In the genomic region with DNA sequence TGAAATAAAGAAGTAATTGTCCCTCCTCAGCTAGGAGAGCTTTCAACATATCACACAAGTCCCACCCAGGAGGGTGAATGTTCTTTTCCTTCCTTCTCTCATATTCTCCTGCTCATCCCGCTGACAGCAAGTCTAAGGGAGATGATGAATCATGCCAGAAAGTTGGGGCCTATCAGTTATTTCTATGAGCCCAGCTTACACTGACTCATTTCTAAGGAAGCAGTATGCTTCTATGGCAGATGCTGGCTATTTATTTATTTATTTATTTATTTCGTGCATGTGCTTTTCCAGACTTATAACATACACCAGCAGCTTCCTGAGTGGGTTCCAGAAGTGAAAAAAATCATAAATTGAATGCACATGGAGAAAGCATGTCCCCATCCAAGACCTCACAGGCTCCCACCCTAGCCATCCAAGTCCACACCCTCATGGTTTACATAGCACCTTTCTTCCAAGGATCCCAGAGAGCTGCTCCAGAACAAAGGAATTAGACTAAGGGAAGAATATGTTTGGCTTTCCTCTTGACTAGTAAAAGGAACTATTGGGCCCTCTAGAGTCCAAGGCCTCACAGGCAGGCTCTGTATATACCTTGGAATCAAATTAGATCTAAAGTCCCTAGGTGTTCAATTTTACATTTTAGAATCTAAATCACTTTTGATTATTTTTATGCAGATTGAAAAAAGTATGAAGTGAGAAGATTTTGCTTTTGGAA, we compare ENCODE assay signal across 11 cellular contexts.
DNase-seq lines count a peak whose midpoint lies in the region; ATAC-seq, FAIRE-seq and TF ChIP-seq lines count a peak whose summit lies in the region.
"Had no signal": no experiment of that assay in that cellular context is flagged by ENCODE, and none has a peak within 500 bp of the region (broad histone marks: within the 10 kb centered on the region; RNA-seq: fewer than 3 reads in every experiment).

No MANE protein-coding gene starts in this region.

- TF ChIP-seq CTCF in BE2C (IDR thresholded peaks at IDR 0.05; ENCODE audit: low read depth, low read length) (peak; percentile 11; the same call in 1 of the 2 replicates), astrocyte (IDR thresholded peaks at IDR 0.05; ENCODE audit: insufficient read depth, low read depth, low read length) (peak; percentile 21), left lung (IDR thresholded peaks at IDR 0.05) (no peak)

- POLR2A ChIA-PET in activated CD4-positive, alpha-beta memory T cell treated with anti-CD3 and anti-CD28 coated beads for 36 hours (lab: Charles Lee), result no interaction called here

- H3K4me3 ChIP-seq in BE2C (ENCODE audit: low read depth, low read length) (no peak overlapping the region), astrocyte (ENCODE audit: insufficient read depth, low read depth, low read length) (no peak overlapping the region), left lung (no peak overlapping the region)
- H3K4me3 ChIP-seq: heart left ventricle, transverse colon had no signal

- no peak overlapping the region for H3K4me3 Mint-ChIP-seq in astrocyte (ENCODE audit: unreplicated experiment)
- H3K4me3 Mint-ChIP-seq in activated CD4-positive, alpha-beta memory T cell treated with anti-CD3 and anti-CD28 coated beads for 36 hours, result no peak overlapping the region

- H3K4me1 ChIP-seq in BE2C (no peaks in the 10 kb centered on the region), astrocyte (ENCODE audit: insufficient read depth, low read length) (peaks cover 18% of the 10 kb centered on the region), left lung (peaks cover 0 to 11% of the 10 kb centered on the region in 2 donors)
- H3K4me1 ChIP-seq: transverse colon had no signal

- no peak for DNase-seq in BE2C
- DNase-seq in astrocyte (ENCODE audit: low read depth), result peak; percentile 85
- no peak for DNase-seq in left lung
- no peak for DNase-seq in activated CD4-positive, alpha-beta memory T cell treated with anti-CD3 and anti-CD28 coated beads for 36 hours
- no peak for DNase-seq in LoVo (ENCODE audit: low spot score)
- DNase-seq in substantia nigra (lab: John Stamatoyannopoulos, UW), result no peak
- DNase-seq: activated T-cell treated with anti-CD3 and anti-CD28 coated beads for 4 hours, transverse colon had no signal

- no peaks in the 10 kb centered on the region for H4K20me1 ChIP-seq in astrocyte (ENCODE audit: insufficient read depth, low read length)

- H3K4me1 Mint-ChIP-seq in astrocyte (ENCODE audit: low read depth, unreplicated experiment), result peaks cover 48% of the 10 kb centered on the region
- H3K4me1 Mint-ChIP-seq in activated CD4-positive, alpha-beta memory T cell treated with anti-CD3 and anti-CD28 coated beads for 36 hours (ENCODE audit: low read depth), result no peaks in the 10 kb centered on the region

- no peaks in the 10 kb centered on the region for H3K79me2 ChIP-seq in astrocyte (ENCODE audit: insufficient read depth, low read length)

- H3K27me3 ChIP-seq in BE2C (no peaks in the 10 kb centered on the region), astrocyte (ENCODE audit: insufficient read depth, low read length) (no peaks in the 10 kb centered on the region), left lung (no peaks in the 10 kb centered on the region)
- H3K27me3 ChIP-seq: heart left ventricle, transverse colon had no signal

- peak overlapping the region; percentile 32 for H3K4me2 ChIP-seq in astrocyte (ENCODE audit: low read length)

- H2AFZ ChIP-seq in astrocyte (ENCODE audit: low read depth, low read length), result peak overlapping the region; percentile 15

- H3K9me3 Mint-ChIP-seq in astrocyte (ENCODE audit: unreplicated experiment), result peaks cover 3% of the 10 kb centered on the region
- no peaks in the 10 kb centered on the region for H3K9me3 Mint-ChIP-seq in activated CD4-positive, alpha-beta memory T cell treated with anti-CD3 and anti-CD28 coated beads for 36 hours

- H3K27ac ChIP-seq in astrocyte (ENCODE audit: low read depth, low read length) (peak overlapping the region; percentile 55), left lung (no peak overlapping the region), substantia nigra (ENCODE audit: low read depth, low read length, poor library complexity, severe bottlenecking) (no peak overlapping the region)
- H3K27ac ChIP-seq: heart left ventricle, transverse colon had no signal

- peak; percentile 11 for ATAC-seq in HG02885 (IDR thresholded peaks at IDR 0.05; ENCODE audit: poor library complexity, unreplicated experiment)
- peak; percentile 87 for ATAC-seq in left lung
- ATAC-seq in HG02973 (IDR thresholded peaks at IDR 0.05; ENCODE audit: unreplicated experiment), result no peak

- no peak overlapping the region for H3K9ac ChIP-seq in astrocyte (ENCODE audit: low read length)

- FAIRE-seq in astrocyte (lab: Jason Lieb, UNC), result peak; percentile 29

- H3K36me3 Mint-ChIP-seq in astrocyte (ENCODE audit: low read depth, unreplicated experiment), result no peaks in the 10 kb centered on the region
- no peaks in the 10 kb centered on the region for H3K36me3 Mint-ChIP-seq in activated CD4-positive, alpha-beta memory T cell treated with anti-CD3 and anti-CD28 coated beads for 36 hours

- CTCF ChIA-PET in activated CD4-positive, alpha-beta memory T cell treated with anti-CD3 and anti-CD28 coated beads for 36 hours (lab: Charles Lee), result no interaction called here

- no peaks in the 10 kb centered on the region for H3K27me3 Mint-ChIP-seq in astrocyte (ENCODE audit: low read depth, unreplicated experiment)
- no peaks in the 10 kb centered on the region for H3K27me3 Mint-ChIP-seq in activated CD4-positive, alpha-beta memory T cell treated with anti-CD3 and anti-CD28 coated beads for 36 hours

- no peaks in the 10 kb centered on the region for H3K9me3 ChIP-seq in BE2C
- no peaks in the 10 kb centered on the region for H3K9me3 ChIP-seq in astrocyte (ENCODE audit: insufficient read depth, low read depth, low read length)
- no peaks in the 10 kb centered on the region for H3K9me3 ChIP-seq in left lung
- H3K9me3 ChIP-seq: heart left ventricle, transverse colon had no signal

- intact Hi-C loops in left lung (cut with DNase I), result no loop called here
- intact Hi-C loops in activated CD4-positive, alpha-beta memory T cell treated with anti-CD3 and anti-CD28 coated beads for 36 hours (cut with micrococcal nuclease), result no loop called here

- no peaks in the 10 kb centered on the region for H3K36me3 ChIP-seq in BE2C
- H3K36me3 ChIP-seq in astrocyte (ENCODE audit: insufficient read depth, low read length), result no peaks in the 10 kb centered on the region
- H3K36me3 ChIP-seq in left lung, result no peaks in the 10 kb centered on the region
- H3K36me3 ChIP-seq: heart left ventricle, transverse colon had no signal

- peak overlapping the region; percentile 97 for H3K27ac Mint-ChIP-seq in astrocyte (ENCODE audit: unreplicated experiment)
- no peak overlapping the region for H3K27ac Mint-ChIP-seq in activated CD4-positive, alpha-beta memory T cell treated with anti-CD3 and anti-CD28 coated beads for 36 hours

Comparison
In these comparisons a context has a peak if more than half of its experiments do, and no peak if none do; other contexts are left out.
1. CTCF ChIP-seq: peak in BE2C (single experiment) and astrocyte (single experiment); none in left lung (0 of 2).